In genomic region chr12:122854554-122854953, GRCh38 we compare ENCODE assay signal across 1 cellular context.
TF ChIP-seq lines count a peak whose summit lies in the region.

No MANE protein-coding gene starts in this region.

TF ChIP-seq in IMR-90, 13 proteins besides CTCF, POLR2A, EP300 and RAD21 (continued from another document):
- TF ChIP-seq, protein P1, sequence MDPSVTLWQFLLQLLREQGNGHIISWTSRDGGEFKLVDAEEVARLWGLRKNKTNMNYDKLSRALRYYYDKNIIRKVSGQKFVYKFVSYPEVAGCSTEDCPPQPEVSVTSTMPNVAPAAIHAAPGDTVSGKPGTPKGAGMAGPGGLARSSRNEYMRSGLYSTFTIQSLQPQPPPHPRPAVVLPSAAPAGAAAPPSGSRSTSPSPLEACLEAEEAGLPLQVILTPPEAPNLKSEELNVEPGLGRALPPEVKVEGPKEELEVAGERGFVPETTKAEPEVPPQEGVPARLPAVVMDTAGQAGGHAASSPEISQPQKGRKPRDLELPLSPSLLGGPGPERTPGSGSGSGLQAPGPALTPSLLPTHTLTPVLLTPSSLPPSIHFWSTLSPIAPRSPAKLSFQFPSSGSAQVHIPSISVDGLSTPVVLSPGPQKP (IDR thresholded peaks at IDR 0.05; ENCODE audit: borderline replicate concordance, low read depth, low read length): no peak
- no peak for TF ChIP-seq CEBPB (IDR thresholded peaks at IDR 0.05; ENCODE audit: low read depth, low read length)
- TF ChIP-seq MAFK (IDR thresholded peaks at IDR 0.05; ENCODE audit: low read depth, low read length): no peak
- TF ChIP-seq SMC3 (IDR thresholded peaks at IDR 0.05; ENCODE audit: low read depth, low read length): no peak
- no peak for TF ChIP-seq MAZ (IDR thresholded peaks at IDR 0.05; ENCODE audit: borderline replicate concordance, low read depth, low read length)
- no peak for TF ChIP-seq RFX5 (IDR thresholded peaks at IDR 0.05; ENCODE audit: low read depth, low read length)
